8 cellular contexts compared by ENCODE assay signal in the genomic region with DNA sequence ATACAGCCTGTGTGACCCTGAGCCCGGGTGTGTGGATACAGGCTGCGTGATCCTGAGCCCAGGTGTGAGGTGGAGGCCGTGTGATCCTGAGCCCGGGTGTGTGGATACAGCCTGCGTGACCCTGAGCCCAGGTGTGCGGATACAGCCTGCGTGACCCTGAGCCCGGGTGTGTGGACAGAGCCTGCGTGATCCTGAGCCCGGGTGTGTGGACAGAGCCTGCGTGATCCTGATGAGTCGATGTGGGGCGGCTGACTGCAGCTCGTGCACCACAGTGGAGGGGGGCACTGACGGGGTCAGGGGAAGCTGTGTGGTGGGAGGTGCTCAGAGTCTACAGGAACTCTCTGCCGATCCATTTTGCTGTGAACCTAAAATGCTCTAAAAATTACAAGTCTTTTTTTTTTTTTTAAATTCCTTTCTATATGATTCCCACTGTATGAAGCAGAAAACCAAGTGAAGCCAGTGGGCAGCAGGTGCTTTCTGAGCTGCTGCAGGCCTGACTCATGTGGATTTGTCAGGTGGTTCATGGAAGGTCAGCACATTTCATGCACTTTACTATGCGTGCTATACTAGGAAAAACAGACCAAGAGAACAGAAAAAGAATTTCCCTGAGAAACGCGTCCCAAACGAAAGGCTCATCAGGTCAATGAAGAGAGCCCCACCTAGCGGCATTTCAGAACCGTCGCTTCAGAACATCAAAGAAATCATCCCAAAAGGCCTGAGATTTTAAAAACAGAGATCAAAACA. TPM values are rescaled to one million over a fixed set of nuclear protein-coding genes. Genes with fewer than 3 reads are reported as not detected.
DNase-seq lines count a peak whose midpoint lies in the region; ATAC-seq, FAIRE-seq and TF ChIP-seq lines count a peak whose summit lies in the region.

No MANE protein-coding gene starts in this region.

- POLR2A ChIA-PET in GM12878 (lab: Charles Lee) = interaction anchor here (1.7 kb wide), 1 partner anchor 194 kb away, joined by 3 read pairs; no protein-coding TSS in a partner anchor

- TF ChIP-seq POLR2A in GM12878 (IDR thresholded peaks at IDR 0.05; ENCODE audit: low read depth, low read length) (no peak), testis (IDR thresholded peaks at IDR 0.05) (no peak)

- CTCF ChIA-PET in GM12878 (lab: Yijun Ruan, JAX) = interaction anchor here (1.2 to 2.7 kb wide), 4 partner anchors 11 to 71 kb away, joined by 3 to 9 read pairs (median 4); no protein-coding TSS in a partner anchor

- no peak overlapping the region for H2AFZ ChIP-seq in GM12878 (ENCODE audit: control insufficient read depth, low read depth, low read length)

- TF ChIP-seq CTCF in GM12878 (IDR thresholded peaks at IDR 0.05 in 2 of 3, conservative IDR thresholded peaks at IDR 0.05 in 1 of 3; ENCODE audit: control insufficient read depth in 2 of 3, extremely low read depth in 1 of 3, insufficient read depth in 1 of 3, low read depth in 3 of 3, low read length in 3 of 3) (peak; percentile 56 to 72 (median 70)), testis (IDR thresholded peaks at IDR 0.05) (peak; percentile 28 to 52 (median 44))

- in situ Hi-C loops in GM12878 (cut with MboI) = no loop called here

- H3K4me1 ChIP-seq in GM12878 (ENCODE audit: control insufficient read depth, insufficient read depth, low read length) (no peaks in the 10 kb centered on the region; the same call in 1 of the 2 replicates), testis (no peaks in the 10 kb centered on the region)

- no peak overlapping the region for H3K4me2 ChIP-seq in GM12878 (ENCODE audit: control insufficient read depth, insufficient read depth)

- ATAC-seq in GM12878 = peak; percentile 55
- ATAC-seq in activated CD4-positive, CD25-positive, alpha-beta regulatory T cell treated with anti-CD3 and anti-CD28 coated beads, Interleukin-2, amount 50 U/mL, for 24 hours = no peak

- no peak overlapping the region for H3K9ac ChIP-seq in GM12878 (ENCODE audit: control insufficient read depth, insufficient read depth, low read length)

- SMC1A ChIA-PET in GM12878 (lab: Charles Lee; ENCODE audit: uncharacterized antibody, unreplicated experiment) = no interaction called here

- peak; percentile 59 for FAIRE-seq in GM12878 (lab: Jason Lieb, UNC)
- peak; percentile 91 for FAIRE-seq in islet of Langerhans (lab: Jason Lieb, UNC)

- TF ChIP-seq RAD21 in GM12878 (IDR thresholded peaks at IDR 0.05; ENCODE audit: insufficient read depth, low read depth, low read length) = peak; percentile 67

- peaks cover 6% of the 10 kb centered on the region for H3K79me2 ChIP-seq in GM12878 (ENCODE audit: control insufficient read depth, insufficient read depth, low read length)

- no peaks in the 10 kb centered on the region; the same call in 1 of the 2 replicates for H4K20me1 ChIP-seq in GM12878 (ENCODE audit: control insufficient read depth, insufficient read depth)

- intact Hi-C loops in GM12878 (cut with micrococcal nuclease; ENCODE audit: unreplicated experiment) = loop anchor here (2.0 kb wide), 2 partner anchors 79 to 189 kb away; no protein-coding TSS in a partner anchor
- intact Hi-C loops in testis (cut with DNase I; ENCODE audit: low total_unique reads) = loop anchor here (10.0 kb wide), 1 partner anchor 77 kb away; no protein-coding TSS in a partner anchor

- H3K9me3 ChIP-seq in GM12878 (replicated peaks; ENCODE audit: control insufficient read depth, insufficient read depth, low read length) (no peaks in the 10 kb centered on the region), testis (no peaks in the 10 kb centered on the region)

- DNase-seq in NCI-H82 (lab: John Stamatoyannopoulos, UW) (peak; percentile 31), NCI-H82 treated with DMSO at 0.1 percent for 48 hours (lab: John Stamatoyannopoulos, UW; ENCODE audit: unreplicated experiment) (no peak), NCI-H1694 treated with DMSO at 0.1 percent for 48 hours (lab: John Stamatoyannopoulos, UW) (peak; percentile 95), GM12878 (ENCODE audit: low read depth, low spot score) (no peak), testis (peak; percentile 41), KG1 (lab: John Stamatoyannopoulos, UW) (no peak)

- H3K4me3 ChIP-seq in GM12878 = no peak overlapping the region
- no peak overlapping the region for H3K4me3 ChIP-seq in testis

- H3K27ac ChIP-seq in GM12878 (ENCODE audit: control insufficient read depth, insufficient read depth) (no peak overlapping the region), testis (no peak overlapping the region)

- no peak for TF ChIP-seq EP300 in GM12878 (IDR thresholded peaks at IDR 0.05; ENCODE audit: borderline replicate concordance in 1 of 2, control insufficient read depth in 1 of 2, low read depth in 2 of 2, low read length in 2 of 2)

- no peaks in the 10 kb centered on the region for H3K27me3 ChIP-seq in GM12878 (replicated peaks in 1 of 2; ENCODE audit: control insufficient read depth in 2 of 2, insufficient read depth in 2 of 2, low read length in 1 of 2)
- no peaks in the 10 kb centered on the region for H3K27me3 ChIP-seq in testis

- RAD21 ChIA-PET in GM12878 (lab: Charles Lee; ENCODE audit: unreplicated experiment) = interaction anchor here (1.1 kb wide), 1 partner anchor 191 kb away, joined by 4 read pairs; no protein-coding TSS in a partner anchor

- BruUV-seq in GM12878 (replicated peaks; lab: Mats Ljungman, UMichigan) = no TSS peak

- 93% methylated on average over 23 of the region's 23 CpGs for WGBS in GM12878 (ENCODE audit: insufficient coverage, insufficient replicate concordance, low lambda C conversion rate, missing lambda C conversion rate)
- WGBS in testis, 2 donors = 62 to 71% methylated on average over 17 to 23 of the region's 23 CpGs

- H3K36me3 ChIP-seq in GM12878 (ENCODE audit: control insufficient read depth in 2 of 2, insufficient read depth in 2 of 2, low read length in 1 of 2) (peaks cover 0 to 16% of the 10 kb centered on the region in 2 experiments; a peak in 3 of 4 replicates), testis (ENCODE audit: low read depth, missing control alignments) (no peaks in the 10 kb centered on the region)

RNA-seq across cellular contexts. Expression of gene BRF1, which starts 19.3 kb away (rescaled TPM):
- total RNA-seq in GM12878 (2013; cell fraction: nucleolus; rRNA removed) = 112 and 132 TPM in 2 replicates
- total RNA-seq in GM12878 (2014; rRNA removed) (25.2 and 26.5 TPM in 2 replicates), GM12878 (2014; rRNA removed; fragmentation: Illumina TruSeq; extraction: Trizol) (11.5 and 11.6 TPM in 2 replicates), GM12878 (2021) (29.3 and 33.5 TPM in 2 replicates), testis (100 to 1,000 TPM in 1 of 2 donors, 10 to 100 TPM in 1; 95.3 to 112 TPM)
- polyA plus RNA-seq in GM12878 (2011; ENCODE audit: low read depth) = 3.9 TPM
- polyA plus RNA-seq in GM12878 (2011; rRNA removed) (7.1 and 8.0 TPM in 2 replicates), GM12878 (2014; fragmentation: Illumina TruSeq; extraction: Trizol) (5.3 and 8.8 TPM in 2 replicates), GM12878 (2014; fragmentation: Nextera tagmentation; extraction: Ambion mirVana) (under 1 TPM; 0.21 to 0.58 TPM), GM12878 (2014; rRNA removed) (18.3 and 22.6 TPM in 2 replicates), GM12878 (2016; fragmentation: Nextera tagmentation; extraction: Ambion mirVana) (10 to 100 TPM in 1 of 2 experiments, 1 to 10 TPM in 1; 9.7 to 17.4 TPM), testis (ENCODE audit: insufficient read depth, low read depth, low replicate concordance) (30.3 TPM)
- polyA plus RNA-seq in GM12878 (2011; cell fraction: cytosol; rRNA removed) = 9.3 and 13.0 TPM in 2 replicates
- 51.2 and 68.3 TPM in 2 replicates for polyA plus RNA-seq in GM12878 (2011; cell fraction: nucleus; rRNA removed)
- polyA plus RNA-seq in GM12878 (2012) = 15.1 TPM in 2 replicates
- 12.0 and 25.4 TPM in 2 replicates for polyA minus RNA-seq in GM12878 (2011; rRNA and poly(A)+ RNA removed)
- polyA minus RNA-seq in GM12878 (2011; cell fraction: cytosol; rRNA and poly(A)+ RNA removed) = 8.9 and 13.0 TPM in 2 replicates
- polyA minus RNA-seq in GM12878 (2011; cell fraction: nucleus; rRNA and poly(A)+ RNA removed) = 33.0 and 62.1 TPM in 2 replicates

RNA-seq across cellular contexts. Expression of gene PACS2, which starts 33.0 kb away (rescaled TPM):
- 65.3 and 72.5 TPM in 2 replicates for total RNA-seq in GM12878 (2013; cell fraction: nucleolus; rRNA removed)
- total RNA-seq in GM12878 (2014; rRNA removed) = 23.3 and 34.1 TPM in 2 replicates
- total RNA-seq in GM12878 (2014; rRNA removed; fragmentation: Illumina TruSeq; extraction: Trizol) = 9.2 and 11.4 TPM in 2 replicates
- total RNA-seq in GM12878 (2021) = 37.2 and 37.3 TPM in 2 replicates
- polyA plus RNA-seq in GM12878 (2011; ENCODE audit: low read depth) = 5.8 TPM
- polyA plus RNA-seq in GM12878 (2011; rRNA removed) = 10.1 and 13.6 TPM in 2 replicates
- 14.4 and 19.9 TPM in 2 replicates for polyA plus RNA-seq in GM12878 (2011; cell fraction: cytosol; rRNA removed)
- 77.0 and 85.9 TPM in 2 replicates for polyA plus RNA-seq in GM12878 (2011; cell fraction: nucleus; rRNA removed)
- 14.7 and 17.7 TPM in 2 replicates for polyA plus RNA-seq in GM12878 (2012)
- 5.2 and 7.4 TPM in 2 replicates for polyA plus RNA-seq in GM12878 (2014; fragmentation: Illumina TruSeq; extraction: Trizol)
- polyA plus RNA-seq in GM12878 (2014; fragmentation: Nextera tagmentation; extraction: Ambion mirVana) = under 1 TPM; 0.21 to 0.91 TPM
- 30.3 and 35.7 TPM in 2 replicates for polyA plus RNA-seq in GM12878 (2014; rRNA removed)
- polyA plus RNA-seq in GM12878 (2016; fragmentation: Nextera tagmentation; extraction: Ambion mirVana) = 1 to 10 TPM; 4.5 to 5.8 TPM
- polyA minus RNA-seq in GM12878 (2011; rRNA and poly(A)+ RNA removed) = 11.4 and 18.6 TPM in 2 replicates
- polyA minus RNA-seq in GM12878 (2011; cell fraction: cytosol; rRNA and poly(A)+ RNA removed) = 10.7 and 12.1 TPM in 2 replicates
- 10.4 and 21.1 TPM in 2 replicates for polyA minus RNA-seq in GM12878 (2011; cell fraction: nucleus; rRNA and poly(A)+ RNA removed)
- 100 to 1,000 TPM; 167 to 174 TPM for total RNA-seq in testis
- polyA plus RNA-seq in testis (ENCODE audit: insufficient read depth, low read depth, low replicate concordance) = 99.2 TPM

RNA-seq across cellular contexts. Expression of gene BTBD6, which starts 33.2 kb away (rescaled TPM):
- total RNA-seq in GM12878 (2013; cell fraction: nucleolus; rRNA removed) = 7.0 and 8.1 TPM in 2 replicates
- total RNA-seq in GM12878 (2014; rRNA removed) (33.4 and 36.0 TPM in 2 replicates), GM12878 (2014; rRNA removed; fragmentation: Illumina TruSeq; extraction: Trizol) (18.6 and 20.8 TPM in 2 replicates), GM12878 (2021) (26.2 and 26.4 TPM in 2 replicates), testis (10 to 100 TPM; 84.1 to 97.6 TPM)
- polyA plus RNA-seq in GM12878 (2011; ENCODE audit: low read depth) = 8.5 TPM
- polyA plus RNA-seq in GM12878 (2011; rRNA removed) (8.4 and 13.8 TPM in 2 replicates), GM12878 (2014; fragmentation: Illumina TruSeq; extraction: Trizol) (6.2 and 17.8 TPM in 2 replicates), GM12878 (2014; fragmentation: Nextera tagmentation; extraction: Ambion mirVana) (1 to 10 TPM; 3.6 to 9.8 TPM), GM12878 (2014; rRNA removed) (36.5 and 42.0 TPM in 2 replicates), GM12878 (2016; fragmentation: Nextera tagmentation; extraction: Ambion mirVana) (1 to 10 TPM; 1.4 to 2.1 TPM), testis (ENCODE audit: insufficient read depth, low read depth, low replicate concordance) (120 TPM)
- 15.8 and 22.1 TPM in 2 replicates for polyA plus RNA-seq in GM12878 (2011; cell fraction: cytosol; rRNA removed)
- polyA plus RNA-seq in GM12878 (2011; cell fraction: nucleus; rRNA removed) = 41.5 and 42.8 TPM in 2 replicates
- polyA plus RNA-seq in GM12878 (2012) = 13.7 and 15.0 TPM in 2 replicates
- 8.6 and 14.2 TPM in 2 replicates for polyA minus RNA-seq in GM12878 (2011; rRNA and poly(A)+ RNA removed)
- polyA minus RNA-seq in GM12878 (2011; cell fraction: cytosol; rRNA and poly(A)+ RNA removed) = 5.3 and 7.5 TPM in 2 replicates
- 6.0 and 8.9 TPM in 2 replicates for polyA minus RNA-seq in GM12878 (2011; cell fraction: nucleus; rRNA and poly(A)+ RNA removed)

Comparison
In these comparisons a context has a peak if more than half of its experiments do, and no peak if none do; other contexts are left out.
1. DNase-seq: peak in NCI-H82 (single experiment), NCI-H1694 treated with DMSO at 0.1 percent for 48 hours (single experiment) and testis (single experiment); none in NCI-H82 treated with DMSO at 0.1 percent for 48 hours (single experiment), GM12878 (single experiment) and KG1 (single experiment).